ENCODE assay signal across 16 cellular contexts in genomic region chr2:19176172-19176852, GRCh38.
"Had no signal": no experiment of that assay in that cellular context is flagged by ENCODE, and none has a peak within 500 bp of the region (broad histone marks: within the 10 kb centered on the region; RNA-seq: fewer than 3 reads in every experiment).

No MANE protein-coding gene starts in this region.

- H3K4me1 ChIP-seq: pancreas, right lobe of liver, spleen, thyroid gland, uterus had no signal

- ATAC-seq: activated CD4-positive, alpha-beta T cell treated with anti-CD3 and anti-CD28 coated beads for 36 hours; effector memory CD8-positive, alpha-beta T cell; left lobe of liver; pancreas; right lobe of liver; WTC11 had no signal

- DNase-seq: activated CD4-positive, alpha-beta T cell treated with anti-CD3 and anti-CD28 coated beads for 36 hours; activated CD4-positive, alpha-beta T cell treated with anti-CD3 and anti-CD28 coated beads, Interleukin-2, amount 50 U/mL, for 48 hours; activated T-cell treated with anti-CD3 and anti-CD28 coated beads for 4 hours; effector memory CD8-positive, alpha-beta T cell; head of caudate nucleus; kidney; naive B cell; pancreas; right lobe of liver; spleen; stimulated activated naive CD4-positive, alpha-beta T cell; uterus had no signal

- H3K36me3 ChIP-seq: cardiac muscle cell, pancreas, right lobe of liver, spleen, thyroid gland, uterus had no signal

- H3K4me3 ChIP-seq: cardiac muscle cell, pancreas, right lobe of liver, spleen, thyroid gland, uterus had no signal

- H3K27me3 ChIP-seq: cardiac muscle cell, pancreas, right lobe of liver, spleen, thyroid gland, uterus had no signal

- H3K9me3 ChIP-seq: pancreas, right lobe of liver, thyroid gland, uterus had no signal

- H3K27ac ChIP-seq: cardiac muscle cell, pancreas, right lobe of liver, spleen, thyroid gland, uterus had no signal
